Comparison of ENCODE assay signal across 8 cellular contexts in genomic region chr22:41204992-41205900, GRCh38. TPM values are rescaled to one million over a fixed set of nuclear protein-coding genes. Genes with fewer than 3 reads are reported as not detected.
DNase-seq lines count a peak whose midpoint lies in the region; ATAC-seq and TF ChIP-seq lines count a peak whose summit lies in the region.

Gene L3MBTL2 (plus strand): TSS chr22:41205312. CDS start chr22:41205363, 51 bp downstream.

- H3K9me3 Mint-ChIP-seq in activated naive CD4-positive, alpha-beta T cell treated with anti-CD3 and anti-CD28 coated beads, Interleukin-2, amount 50 U/mL, for 24 hours, result no peaks in the 10 kb centered on the region

- H3K36me3 ChIP-seq in GM06990 (ENCODE audit: control insufficient read depth, insufficient read depth, low read length) (peaks cover 3% of the 10 kb centered on the region), suprapubic skin (peaks cover 10% of the 10 kb centered on the region)

- H3K4me1 ChIP-seq in suprapubic skin, result peaks cover 10% of the 10 kb centered on the region

- DNase-seq in GM06990 (ENCODE audit: extremely low read depth, insufficient read length) (peak; percentile 95), NCI-H1092 (lab: John Stamatoyannopoulos, UW) (peak; percentile 98), globus pallidus (ENCODE audit: low spot score) (peak; percentile 97), nucleus accumbens (lab: John Stamatoyannopoulos, UW) (peak; percentile 84 to 99 (median 96)), suprapubic skin (ENCODE audit: low spot score in 2 of 2) (peak; percentile 99)

- TF ChIP-seq EP300 in suprapubic skin (IDR thresholded peaks at IDR 0.05), result no peak

- H3K36me3 Mint-ChIP-seq in activated naive CD4-positive, alpha-beta T cell treated with anti-CD3 and anti-CD28 coated beads, Interleukin-2, amount 50 U/mL, for 24 hours, result peaks cover 3% of the 10 kb centered on the region

- TF ChIP-seq CTCF in GM06990 (IDR thresholded peaks at IDR 0.05; ENCODE audit: insufficient read depth, low read length, poor library complexity, severe bottlenecking) (no peak), suprapubic skin (IDR thresholded peaks at IDR 0.05) (no peak)

- H3K27ac Mint-ChIP-seq in activated naive CD4-positive, alpha-beta T cell treated with anti-CD3 and anti-CD28 coated beads, Interleukin-2, amount 50 U/mL, for 24 hours, result peak within 1 kb of the TSS; percentile 97

- no peak for TF ChIP-seq POLR2A in suprapubic skin (IDR thresholded peaks at IDR 0.05)

- peak within 1 kb of the TSS; percentile 97 for H3K4me3 Mint-ChIP-seq in activated naive CD4-positive, alpha-beta T cell treated with anti-CD3 and anti-CD28 coated beads, Interleukin-2, amount 50 U/mL, for 24 hours

- peaks cover 39% of the 10 kb centered on the region for H3K4me1 Mint-ChIP-seq in activated naive CD4-positive, alpha-beta T cell treated with anti-CD3 and anti-CD28 coated beads, Interleukin-2, amount 50 U/mL, for 24 hours

- WGBS in suprapubic skin, result 2% methylated on average over 46 of the region's 47 CpGs

- no peaks in the 10 kb centered on the region for H3K27me3 ChIP-seq in GM06990 (replicated peaks; ENCODE audit: control insufficient read depth, insufficient read depth, low read length)
- H3K27me3 ChIP-seq in suprapubic skin, result no peaks in the 10 kb centered on the region

- ATAC-seq in HG02588 (IDR thresholded peaks at IDR 0.05; ENCODE audit: unreplicated experiment) (peak; percentile 93), SK-N-SH treated with all-trans-retinoic acid at 6 μM for 48 hours (peak; percentile 100)

- H3K27me3 Mint-ChIP-seq in activated naive CD4-positive, alpha-beta T cell treated with anti-CD3 and anti-CD28 coated beads, Interleukin-2, amount 50 U/mL, for 24 hours, result no peaks in the 10 kb centered on the region

- peak within 1 kb of the TSS; percentile 96 for H3K4me3 ChIP-seq in GM06990 (replicated peaks; ENCODE audit: low read depth, low read length)
- peak within 1 kb of the TSS; percentile 72 for H3K4me3 ChIP-seq in suprapubic skin

- H3K9me3 ChIP-seq in suprapubic skin, result no peaks in the 10 kb centered on the region

- peak within 1 kb of the TSS; percentile 74 for H3K27ac ChIP-seq in suprapubic skin

TF ChIP-seq in SK-N-SH treated with all-trans-retinoic acid at 6 μM for 48 hours, 23 proteins besides CTCF, POLR2A, EP300 and RAD21:
- no peak for TF ChIP-seq CSDC2 (CRISPR knock-in tag; IDR thresholded peaks at IDR 0.05)
- TF ChIP-seq TSHZ2 (CRISPR knock-in tag; IDR thresholded peaks at IDR 0.05), result no peak
- TF ChIP-seq SNAI2 (CRISPR knock-in tag; IDR thresholded peaks at IDR 0.05), result no peak
- TF ChIP-seq PATZ1 (CRISPR knock-in tag; IDR thresholded peaks at IDR 0.05; ENCODE audit: borderline replicate concordance), result no peak
- no peak for TF ChIP-seq CSRNP3 (CRISPR knock-in tag; IDR thresholded peaks at IDR 0.05)
- TF ChIP-seq TOX (CRISPR knock-in tag; IDR thresholded peaks at IDR 0.05; ENCODE audit: borderline replicate concordance), result no peak
- TF ChIP-seq ZNF565 (CRISPR knock-in tag; conservative IDR thresholded peaks at IDR 0.05; ENCODE audit: low read depth), result 0 out of 2 replicates have a peak, but pooled peaks have one; percentile 37

RNA-seq across cellular contexts. Expression of gene L3MBTL2, which starts in this region (rescaled TPM):
- total RNA-seq in suprapubic skin, result 10 to 100 TPM; 13.2 to 36.5 (median 17.4) TPM

Comparison
In these comparisons a context has a peak if more than half of its experiments do, and no peak if none do; other contexts are left out.
1. Peak in every context shown above with its lines: DNase-seq, ATAC-seq, H3K4me3 ChIP-seq and H3K27ac ChIP-seq.